24 cellular contexts compared by ENCODE assay signal in the genomic region with DNA sequence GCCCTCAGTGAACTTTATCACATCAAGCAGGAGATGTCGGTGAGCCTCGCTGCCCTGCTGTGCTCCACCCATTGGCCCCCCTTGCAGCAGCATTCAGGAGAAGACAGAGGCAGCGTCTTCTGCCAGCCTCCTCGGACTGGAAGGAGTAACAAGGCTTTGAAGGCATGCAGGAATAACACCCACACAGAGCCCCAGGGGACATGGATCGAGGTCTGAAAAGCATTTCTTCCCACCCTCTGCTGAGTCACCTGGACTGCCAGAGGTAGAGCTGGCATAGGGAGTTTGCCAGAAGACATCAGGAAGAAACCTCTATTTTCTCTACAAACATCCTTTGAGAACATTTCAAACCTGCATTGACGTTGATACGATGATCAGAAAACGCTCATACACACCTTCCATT. TPM values are rescaled to one million over a fixed set of nuclear protein-coding genes. Genes with fewer than 3 reads are reported as not detected.
DNase-seq lines count a peak whose midpoint lies in the region; ATAC-seq and TF ChIP-seq lines count a peak whose summit lies in the region.
"Had no signal": no experiment of that assay in that cellular context is flagged by ENCODE, and none has a peak within 500 bp of the region (broad histone marks: within the 10 kb centered on the region; RNA-seq: fewer than 3 reads in every experiment).

No MANE protein-coding gene starts in this region.

- no peaks in the 10 kb centered on the region for H3K36me3 Mint-ChIP-seq in endothelial cell (ENCODE audit: low read depth, unreplicated experiment)
- H3K36me3 Mint-ChIP-seq: CD4-positive, CD25-positive, alpha-beta regulatory T cell; naive thymus-derived CD8-positive, alpha-beta T cell had no signal

- no peaks in the 10 kb centered on the region for H3K9me3 Mint-ChIP-seq in endothelial cell (ENCODE audit: unreplicated experiment)
- H3K9me3 Mint-ChIP-seq: activated T-cell treated with anti-CD3 and anti-CD28 coated beads, Interleukin-2, amount 50 U/mL, for 4 hours had no signal

- no peak overlapping the region for H3K27ac Mint-ChIP-seq in endothelial cell (ENCODE audit: unreplicated experiment)
- H3K27ac Mint-ChIP-seq: activated CD4-positive, alpha-beta T cell treated with anti-CD3 and anti-CD28 coated beads, Interleukin-2, amount 10 ng/mL, durations not matched to agents 7 days and 5 days; CD4-positive, CD25-positive, alpha-beta regulatory T cell; naive thymus-derived CD8-positive, alpha-beta T cell; stimulated activated naive CD8-positive, alpha-beta T cell treated with anti-CD3 and anti-CD28 coated beads, Interleukin-15, Interleukin-2, amounts not matched to agents 100 ng/mL and 50 ng/mL, for 24 hours had no signal

- intact Hi-C loops in Right ventricle myocardium superior (cut with DNase I) = no loop called here
- intact Hi-C loops in left ventricle myocardium superior (cut with micrococcal nuclease) = loop anchor here (10.0 kb wide), 1 partner anchor 303 kb away; no protein-coding TSS in a partner anchor

- no peaks in the 10 kb centered on the region for H3K4me1 ChIP-seq in foreskin keratinocyte
- H3K4me1 ChIP-seq: adrenal gland, gastrocnemius medialis, left ventricle myocardium inferior had no signal

- H3K27me3 ChIP-seq in foreskin keratinocyte = no peaks in the 10 kb centered on the region
- H3K27me3 ChIP-seq: adrenal gland, hepatocyte had no signal

- no peak overlapping the region for H3K4me3 Mint-ChIP-seq in endothelial cell (ENCODE audit: unreplicated experiment)
- H3K4me3 Mint-ChIP-seq: activated CD4-positive, alpha-beta T cell treated with anti-CD3 and anti-CD28 coated beads, Interleukin-2, amount 10 ng/mL, durations not matched to agents 7 days and 5 days; activated T-cell treated with anti-CD3 and anti-CD28 coated beads, Interleukin-2, amount 50 U/mL, for 4 hours; CD4-positive, CD25-positive, alpha-beta regulatory T cell; H9; naive thymus-derived CD8-positive, alpha-beta T cell; stimulated activated naive CD8-positive, alpha-beta T cell treated with anti-CD3 and anti-CD28 coated beads, Interleukin-15, Interleukin-2, amounts not matched to agents 100 ng/mL and 50 ng/mL, for 24 hours had no signal

- ATAC-seq in Right ventricle myocardium superior (ENCODE audit: poor library complexity) (no peak), left ventricle myocardium superior (no peak), foreskin keratinocyte (peak; percentile 67), HG03378 (IDR thresholded peaks at IDR 0.05; ENCODE audit: unreplicated experiment) (no peak)
- ATAC-seq: activated T-cell treated with anti-CD3 and anti-CD28 coated beads, Interleukin-2, amount 50 U/mL, for 4 hours; gastrocnemius medialis; naive thymus-derived CD8-positive, alpha-beta T cell had no signal

- TF ChIP-seq CTCF in foreskin keratinocyte (conservative IDR thresholded peaks at IDR 0.05) (no peak), endothelial cell (IDR thresholded peaks at IDR 0.05; ENCODE audit: unreplicated experiment) (no peak)

- DNase-seq in Right ventricle myocardium superior (peak; percentile 17), left ventricle myocardium superior (no peak), SW480 (ENCODE audit: low spot score) (peak; percentile 47), foreskin keratinocyte (peak; percentile 46 to 79), renal cortical epithelial cell (ENCODE audit: low read depth) (peak; percentile 87), endothelial cell (ENCODE audit: low spot score) (no peak), GDM1 (lab: John Stamatoyannopoulos, UW) (no peak)
- DNase-seq: 8988T; activated CD4-positive, alpha-beta T cell treated with anti-CD3 and anti-CD28 coated beads, Interleukin-2, amount 10 ng/mL, durations not matched to agents 7 days and 5 days; activated T-cell treated with anti-CD3 and anti-CD28 coated beads, Interleukin-2, amount 50 U/mL, for 4 hours; adrenal gland; CD4-positive, CD25-positive, alpha-beta regulatory T cell; effector CD8-positive, alpha-beta T cell; gastrocnemius medialis; H9; KG1; left ventricle myocardium inferior; naive thymus-derived CD8-positive, alpha-beta T cell; occipital lobe; SHP77; WERI-Rb-1 had no signal

- no peaks in the 10 kb centered on the region for H3K4me1 Mint-ChIP-seq in endothelial cell (ENCODE audit: unreplicated experiment)
- H3K4me1 Mint-ChIP-seq: activated CD4-positive, alpha-beta T cell treated with anti-CD3 and anti-CD28 coated beads, Interleukin-2, amount 10 ng/mL, durations not matched to agents 7 days and 5 days had no signal

- H3K27ac ChIP-seq in foreskin keratinocyte = no peak overlapping the region
- H3K27ac ChIP-seq: adrenal gland, gastrocnemius medialis, hepatocyte, left ventricle myocardium inferior, WERI-Rb-1 had no signal

- H3K27me3 Mint-ChIP-seq in endothelial cell (ENCODE audit: unreplicated experiment) = peaks cover 2% of the 10 kb centered on the region
- H3K27me3 Mint-ChIP-seq: CD4-positive, CD25-positive, alpha-beta regulatory T cell had no signal

RNA-seq across cellular contexts. Expression of a gene that starts 42.9 kb away (rescaled TPM):
- total RNA-seq in Right ventricle myocardium superior = 44.2 TPM
- 52.4 TPM for total RNA-seq in left ventricle myocardium superior
- 30.0 and 37.3 TPM in 2 replicates for total RNA-seq in foreskin keratinocyte
- 26.2 and 32.3 TPM in 2 replicates for polyA plus RNA-seq in foreskin keratinocyte
- 237 and 672 TPM in 2 replicates for total RNA-seq in renal cortical epithelial cell
- 61.1 TPM for total RNA-seq in endothelial cell (ENCODE audit: unreplicated experiment)

Comparison
In these comparisons a context has a peak if more than half of its experiments do, and no peak if none do; other contexts are left out.
1. DNase-seq: peak in Right ventricle myocardium superior (single experiment), SW480 (single experiment), foreskin keratinocyte (2 of 2) and renal cortical epithelial cell (single experiment); none in left ventricle myocardium superior (single experiment), endothelial cell (single experiment) and GDM1 (single experiment).